ENCODE assay signal across 2 cellular contexts in genomic region chr5:181052526-181052927, GRCh38.
TF ChIP-seq lines count a peak whose summit lies in the region.

No MANE protein-coding gene starts in this region.

TF ChIP-seq in HCT116, 20 proteins besides CTCF, POLR2A, EP300 and RAD21 (continued from another document):
- TF ChIP-seq EGR1 (IDR thresholded peaks at IDR 0.05; ENCODE audit: low read depth): no peak

TF ChIP-seq in GM12878, 131 proteins besides CTCF, POLR2A, EP300 and RAD21 (continued from another document):
- TF ChIP-seq ZNF592 (IDR thresholded peaks at IDR 0.05) (0 out of 2 replicates have a peak, but pooled peaks have one; percentile 25), JUNB (IDR thresholded peaks at IDR 0.05) (no peak), MEF2B (IDR thresholded peaks at IDR 0.05; ENCODE audit: partially characterized antibody, poor library complexity, severe bottlenecking) (peak; percentile 87), FOXM1 (IDR thresholded peaks at IDR 0.05; ENCODE audit: low read depth, low read length) (no peak), LARP7 (IDR thresholded peaks at IDR 0.05) (0 out of 2 replicates have a peak, but pooled peaks have one; percentile 42), MAX (IDR thresholded peaks at IDR 0.05; ENCODE audit: low read depth, low read length) (peak; percentile 63; the same call in 1 of the 2 replicates), ZNF687 (IDR thresholded peaks at IDR 0.05) (peak; percentile 76), IKZF1 (conservative IDR thresholded peaks at IDR 0.05) (peak; percentile 34; the same call in 1 of the 2 replicates), CHD4 (IDR thresholded peaks at IDR 0.05) (no peak), GATAD2B (conservative IDR thresholded peaks at IDR 0.05; ENCODE audit: low read depth) (peak; percentile 66; the same call in 1 of the 2 replicates), MXI1 (IDR thresholded peaks at IDR 0.05; ENCODE audit: low read depth, low read length) (0 out of 2 replicates have a peak, but pooled peaks have one; percentile 25), NR2C1 (IDR thresholded peaks at IDR 0.05) (no peak)
